ENCODE assay signal across 9 cellular contexts in the genomic region with DNA sequence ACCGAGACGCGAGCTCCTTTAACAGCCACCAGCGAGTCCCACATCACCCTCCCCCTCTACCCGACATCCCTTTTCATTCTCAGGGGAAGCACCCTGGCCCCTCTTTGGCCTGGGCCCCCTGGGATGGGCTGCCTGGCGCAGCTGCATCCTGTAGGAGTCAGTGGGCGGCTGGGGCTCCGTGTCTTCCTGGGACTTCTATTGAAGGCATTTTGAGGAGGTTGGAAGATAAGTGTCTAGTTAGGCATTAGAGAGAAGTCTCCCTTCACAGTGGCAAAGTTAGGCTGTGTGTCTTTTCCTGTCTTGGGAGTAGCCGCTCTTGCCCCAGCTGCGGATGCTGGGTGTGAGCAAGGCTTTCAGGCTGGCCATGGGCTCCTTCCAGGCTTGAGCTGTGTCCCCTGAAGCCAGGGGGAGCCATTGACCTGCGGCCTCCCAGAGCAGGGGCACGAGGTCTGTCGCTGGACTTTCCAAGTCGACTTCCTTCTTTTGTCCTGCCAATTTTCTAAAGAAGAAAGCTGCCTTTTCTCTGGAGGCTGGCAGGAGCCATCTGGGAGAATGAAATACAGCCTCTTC. TPM values are rescaled to one million over a fixed set of nuclear protein-coding genes. Genes with fewer than 3 reads are reported as not detected.
DNase-seq lines count a peak whose midpoint lies in the region; ATAC-seq and TF ChIP-seq lines count a peak whose summit lies in the region.
"Had no signal": no experiment of that assay in that cellular context is flagged by ENCODE, and none has a peak within 500 bp of the region (broad histone marks: within the 10 kb centered on the region; RNA-seq: fewer than 3 reads in every experiment).

No MANE protein-coding gene starts in this region.

- H3K4me3 ChIP-seq in epithelial cell of proximal tubule (ENCODE audit: low read depth, low read length) (no peak overlapping the region), lung (no peak overlapping the region)

- 8 to 23% methylated on average over 14 of the region's 14 CpGs for WGBS in lung, 2 donors

- peak overlapping the region; percentile 13 to 20 for H3K27ac ChIP-seq in lung (ENCODE audit: low read depth in 1 of 2, low read length in 1 of 2)

- no peaks in the 10 kb centered on the region for H3K27me3 ChIP-seq in lung (ENCODE audit: control insufficient read depth, insufficient read depth)

- H3K36me3 ChIP-seq in lung (ENCODE audit: control insufficient read depth in 2 of 2, insufficient read depth in 2 of 2, low read length in 2 of 2) = peaks cover 0 to 4% of the 10 kb centered on the region in 2 donors

- H3K9me3 ChIP-seq in lung (ENCODE audit: control insufficient read depth in 2 of 2, insufficient read depth in 1 of 2, low read length in 1 of 2) = peaks cover 0 to 2% of the 10 kb centered on the region in 2 donors

- ATAC-seq in lung (ENCODE audit: insufficient read depth, low FRiP score) = no peak
- ATAC-seq in HG02938 (IDR thresholded peaks at IDR 0.05; ENCODE audit: unreplicated experiment) = no peak
- no peak for ATAC-seq in HG02798 (IDR thresholded peaks at IDR 0.05; ENCODE audit: poor library complexity, unreplicated experiment)

- peak; percentile 56 for DNase-seq in activated CD8-positive, alpha-beta memory T cell treated with anti-CD3 and anti-CD28 coated beads for 24 hours
- no peak for DNase-seq in activated CD8-positive, alpha-beta memory T cell treated with anti-CD3 and anti-CD28 coated beads, Interleukin-2, amount 50 U/mL, for 4 hours
- no peak for DNase-seq in epithelial cell of proximal tubule (ENCODE audit: low read depth)
- peak; percentile 42 for DNase-seq in lung (ENCODE audit: low spot score)
- DNase-seq in ureter (ENCODE audit: low spot score) = peak; percentile 65
- no peak for DNase-seq in activated naive CD4-positive, alpha-beta T cell (lab: John Stamatoyannopoulos, UW)

- peaks cover 0 to 9% of the 10 kb centered on the region in 2 donors for H3K4me1 ChIP-seq in lung (ENCODE audit: control insufficient read depth in 2 of 2, insufficient read depth in 2 of 2, low read length in 2 of 2)

- peak; percentile 18 for TF ChIP-seq CTCF in epithelial cell of proximal tubule (conservative IDR thresholded peaks at IDR 0.05; ENCODE audit: low read depth, low read length)
- peak; percentile 35 for TF ChIP-seq CTCF in lung (IDR thresholded peaks at IDR 0.05; ENCODE audit: control extremely low read depth, extremely low read depth)

RNA-seq across cellular contexts. Expression of a gene that starts 18.6 kb away (rescaled TPM):
- total RNA-seq in epithelial cell of proximal tubule = not detected in 2 replicates
- total RNA-seq in lung = 10 to 100 TPM in 1 of 2 donors, 1 to 10 TPM in 1; 9.9 to 88.0 TPM
- polyA plus RNA-seq in lung = 10 to 100 TPM; 34.3 to 62.5 TPM
- total RNA-seq in ureter = 14.2 TPM
- polyA plus RNA-seq: AG04450 had no signal

Comparison
In these comparisons a context has a peak if more than half of its experiments do, and no peak if none do; other contexts are left out.
1. DNase-seq: peak in activated CD8-positive, alpha-beta memory T cell treated with anti-CD3 and anti-CD28 coated beads for 24 hours (single experiment), lung (single experiment) and ureter (single experiment); none in activated CD8-positive, alpha-beta memory T cell treated with anti-CD3 and anti-CD28 coated beads, Interleukin-2, amount 50 U/mL, for 4 hours (single experiment), epithelial cell of proximal tubule (single experiment) and activated naive CD4-positive, alpha-beta T cell (0 of 4).
2. RNA of a gene that starts 18.6 kb away (total RNA-seq): 9.9 to 88.0 TPM in lung and 14.2 TPM in ureter (single experiment); not detected in epithelial cell of proximal tubule; every median in the first group is over 10 times any median in the second.